8 cellular contexts compared by ENCODE assay signal in the genomic region with DNA sequence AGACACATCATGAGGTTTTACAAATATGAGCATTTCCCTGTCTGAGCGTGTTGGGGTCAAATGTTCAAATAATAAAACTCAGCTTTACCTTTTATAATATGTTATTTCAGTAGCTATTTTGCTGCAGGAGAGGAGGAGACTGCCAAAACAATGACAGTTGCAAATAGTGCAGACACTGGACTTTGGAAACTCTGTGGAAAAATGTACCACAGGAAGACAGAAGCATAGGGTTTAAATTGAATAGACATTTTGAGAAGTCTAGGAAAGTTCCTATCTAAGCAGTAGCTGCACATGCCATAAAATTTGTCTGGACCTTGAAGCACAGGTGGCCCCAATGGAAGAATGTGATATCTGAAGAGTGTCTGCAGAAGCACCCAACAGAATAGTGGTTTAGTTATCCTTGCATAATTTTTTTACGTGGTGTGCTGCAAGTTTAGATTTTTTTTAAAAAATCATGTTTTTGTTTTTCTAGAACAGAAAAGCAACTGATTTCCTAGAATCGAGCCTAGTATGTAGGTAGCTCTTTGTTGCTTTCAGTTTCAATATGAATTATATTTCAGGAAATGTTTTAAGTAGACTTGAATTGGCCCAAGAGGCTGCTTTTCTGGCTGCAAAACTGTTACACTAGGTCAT. TPM values are rescaled to one million over a fixed set of nuclear protein-coding genes. Genes with fewer than 3 reads are reported as not detected.
A peak's percentile ranks its signal among the peaks of the same experiment; 100 is the strongest.
DNase-seq lines count a peak whose midpoint lies in the region; ATAC-seq and TF ChIP-seq lines count a peak whose summit lies in the region.

No MANE protein-coding gene starts in this region.

- POLR2A ChIA-PET in activated CD4-positive, alpha-beta T cell treated with anti-CD3 and anti-CD28 coated beads for 36 hours (lab: Charles Lee), result interaction anchor here (1.0 kb wide), 2 partner anchors 13 to 24 kb away, joined by 4 read pairs; no protein-coding TSS in a partner anchor
- POLR2A ChIA-PET in activated CD4-positive, alpha-beta memory T cell treated with anti-CD3 and anti-CD28 coated beads, Interleukin-2, amount 10 ng/mL, durations not matched to agents 7 days and 5 days (lab: Charles Lee), result interaction anchor here (0.7 to 8.5 kb wide), 17 partner anchors 9 to 264 kb away, joined by 3 to 171 read pairs (median 8); a partner anchor contains a TSS

- no peaks in the 10 kb centered on the region for H3K27me3 Mint-ChIP-seq in activated CD4-positive, alpha-beta T cell treated with anti-CD3 and anti-CD28 coated beads for 36 hours
- H3K27me3 Mint-ChIP-seq in activated CD4-positive, alpha-beta memory T cell treated with anti-CD3 and anti-CD28 coated beads, Interleukin-2, amount 10 ng/mL, durations not matched to agents 7 days and 5 days, result no peaks in the 10 kb centered on the region
- H3K27me3 Mint-ChIP-seq in stimulated activated naive B cell treated with anti-CD40 and anti-IgM and Interleukin-4, amounts not matched to agents 10 μg/mL and 1 μg/mL and 100 μg/mL, for 72 hours, result no peaks in the 10 kb centered on the region

- peak overlapping the region; percentile 44 for H3K4me3 Mint-ChIP-seq in activated CD4-positive, alpha-beta T cell treated with anti-CD3 and anti-CD28 coated beads for 36 hours
- H3K4me3 Mint-ChIP-seq in activated CD4-positive, alpha-beta memory T cell treated with anti-CD3 and anti-CD28 coated beads, Interleukin-2, amount 10 ng/mL, durations not matched to agents 7 days and 5 days, result peak overlapping the region; percentile 43
- H3K4me3 Mint-ChIP-seq in stimulated activated naive B cell treated with anti-CD40 and anti-IgM and Interleukin-4, amounts not matched to agents 10 μg/mL and 1 μg/mL and 100 μg/mL, for 72 hours, result peak overlapping the region; percentile 46 to 53

- no peak overlapping the region for H3K4me3 ChIP-seq in tibial artery

- H3K27ac ChIP-seq in tibial artery, result peak overlapping the region in 1 of 2 donors; percentile 27

- H3K4me1 Mint-ChIP-seq in activated CD4-positive, alpha-beta T cell treated with anti-CD3 and anti-CD28 coated beads for 36 hours, result peaks cover 74% of the 10 kb centered on the region
- H3K4me1 Mint-ChIP-seq in activated CD4-positive, alpha-beta memory T cell treated with anti-CD3 and anti-CD28 coated beads, Interleukin-2, amount 10 ng/mL, durations not matched to agents 7 days and 5 days, result peaks cover 69% of the 10 kb centered on the region
- peaks cover 9 to 18% of the 10 kb centered on the region in 2 donors for H3K4me1 Mint-ChIP-seq in stimulated activated naive B cell treated with anti-CD40 and anti-IgM and Interleukin-4, amounts not matched to agents 10 μg/mL and 1 μg/mL and 100 μg/mL, for 72 hours

- CTCF ChIA-PET in activated CD4-positive, alpha-beta T cell treated with anti-CD3 and anti-CD28 coated beads for 36 hours (lab: Charles Lee), result interaction anchor here (1.0 to 1.9 kb wide), 8 partner anchors 9 to 171 kb away, joined by 3 to 9 read pairs (median 4); a partner anchor contains a TSS
- CTCF ChIA-PET in activated CD4-positive, alpha-beta memory T cell treated with anti-CD3 and anti-CD28 coated beads, Interleukin-2, amount 10 ng/mL, durations not matched to agents 7 days and 5 days (lab: Charles Lee), result interaction anchor here (0.6 to 4.5 kb wide), 5 partner anchors 14 to 262 kb away, joined by 3 to 42 read pairs (median 12); a partner anchor contains a TSS

- no peaks in the 10 kb centered on the region for H3K36me3 ChIP-seq in tibial artery

- H3K27me3 ChIP-seq in tibial artery, result no peaks in the 10 kb centered on the region

- H3K27ac Mint-ChIP-seq in activated CD4-positive, alpha-beta T cell treated with anti-CD3 and anti-CD28 coated beads for 36 hours, result peak overlapping the region; percentile 93
- H3K27ac Mint-ChIP-seq in activated CD4-positive, alpha-beta memory T cell treated with anti-CD3 and anti-CD28 coated beads, Interleukin-2, amount 10 ng/mL, durations not matched to agents 7 days and 5 days, result peak overlapping the region; percentile 94
- H3K27ac Mint-ChIP-seq in stimulated activated naive B cell treated with anti-CD40 and anti-IgM and Interleukin-4, amounts not matched to agents 10 μg/mL and 1 μg/mL and 100 μg/mL, for 72 hours, result no peak overlapping the region

- H3K9me3 ChIP-seq in tibial artery, result no peaks in the 10 kb centered on the region

- peaks cover 17% of the 10 kb centered on the region for H3K9me3 Mint-ChIP-seq in activated CD4-positive, alpha-beta T cell treated with anti-CD3 and anti-CD28 coated beads for 36 hours (ENCODE audit: low read depth)
- H3K9me3 Mint-ChIP-seq in activated CD4-positive, alpha-beta memory T cell treated with anti-CD3 and anti-CD28 coated beads, Interleukin-2, amount 10 ng/mL, durations not matched to agents 7 days and 5 days, result peaks cover 37% of the 10 kb centered on the region
- peaks cover 0 to 4% of the 10 kb centered on the region in 2 donors for H3K9me3 Mint-ChIP-seq in stimulated activated naive B cell treated with anti-CD40 and anti-IgM and Interleukin-4, amounts not matched to agents 10 μg/mL and 1 μg/mL and 100 μg/mL, for 72 hours

- intact Hi-C loops in activated CD4-positive, alpha-beta T cell treated with anti-CD3 and anti-CD28 coated beads for 36 hours (cut with DNase I, micrococcal nuclease), result loop anchor here (1.0 to 10.0 kb wide), 8 partner anchors 12 to 438 kb away; a partner anchor contains a TSS
- intact Hi-C loops in tibial artery (cut with DNase I; ENCODE audit: low total_unique reads), result no loop called here

- peak; percentile 77 for ATAC-seq in activated CD4-positive, alpha-beta T cell treated with anti-CD3 and anti-CD28 coated beads for 36 hours
- ATAC-seq in HG02938 (IDR thresholded peaks at IDR 0.05; ENCODE audit: unreplicated experiment), result peak; percentile 96
- peak; percentile 63 to 81 for ATAC-seq in stimulated activated naive B cell treated with anti-CD40 and anti-IgM and Interleukin-4, amounts not matched to agents 10 μg/mL and 1 μg/mL and 100 μg/mL, for 72 hours (replicated peaks)

- no peak for TF ChIP-seq CTCF in tibial artery (IDR thresholded peaks at IDR 0.05)

- DNase-seq in activated CD4-positive, alpha-beta T cell treated with anti-CD3 and anti-CD28 coated beads for 36 hours, result no peak
- no peak for DNase-seq in activated CD4-positive, alpha-beta T cell treated with anti-CD3 and anti-CD28 coated beads, Interleukin-2, amount 50 U/mL, for 4 hours
- DNase-seq in activated CD4-positive, alpha-beta memory T cell treated with anti-CD3 and anti-CD28 coated beads, Interleukin-2, amount 10 ng/mL, durations not matched to agents 7 days and 5 days, result peak; percentile 28
- DNase-seq in stimulated activated naive B cell treated with anti-CD40 and anti-IgM and Interleukin-4, amounts not matched to agents 10 μg/mL and 1 μg/mL and 100 μg/mL, for 72 hours, result no peak
- DNase-seq in tibial artery (no peak), cerebellum (ENCODE audit: low spot score) (no peak), iPS-NIHi7 (ENCODE audit: extremely low spot score) (no peak)

- H3K36me3 Mint-ChIP-seq in activated CD4-positive, alpha-beta T cell treated with anti-CD3 and anti-CD28 coated beads for 36 hours (ENCODE audit: low read depth), result peaks cover 28% of the 10 kb centered on the region
- peaks cover 60% of the 10 kb centered on the region for H3K36me3 Mint-ChIP-seq in activated CD4-positive, alpha-beta memory T cell treated with anti-CD3 and anti-CD28 coated beads, Interleukin-2, amount 10 ng/mL, durations not matched to agents 7 days and 5 days (ENCODE audit: low read depth)
- no peaks in the 10 kb centered on the region for H3K36me3 Mint-ChIP-seq in stimulated activated naive B cell treated with anti-CD40 and anti-IgM and Interleukin-4, amounts not matched to agents 10 μg/mL and 1 μg/mL and 100 μg/mL, for 72 hours

- H3K4me1 ChIP-seq in tibial artery, result peaks cover 0 to 17% (median 10%) of the 10 kb centered on the region in 4 donors

RNA-seq across cellular contexts. Expression of a gene that starts 14.0 kb away (rescaled TPM):
- 100 to 1,000 TPM; 122 to 137 TPM for total RNA-seq in activated CD4-positive, alpha-beta T cell treated with anti-CD3 and anti-CD28 coated beads for 36 hours
- 100 to 1,000 TPM; 231 to 234 TPM for total RNA-seq in activated CD4-positive, alpha-beta memory T cell treated with anti-CD3 and anti-CD28 coated beads, Interleukin-2, amount 10 ng/mL, durations not matched to agents 7 days and 5 days
- total RNA-seq in cerebellum, result not detected

Comparison
In these comparisons a context has a peak if more than half of its experiments do, and no peak if none do; other contexts are left out.
1. RNA of a gene that starts 14.0 kb away (total RNA-seq): 231 to 234 TPM in activated CD4-positive, alpha-beta memory T cell treated with anti-CD3 and anti-CD28 coated beads, Interleukin-2, amount 10 ng/mL, durations not matched to agents 7 days and 5 days and 122 to 137 TPM in activated CD4-positive, alpha-beta T cell treated with anti-CD3 and anti-CD28 coated beads for 36 hours; not detected in cerebellum (single experiment); every median in the first group is over 100 times any median in the second.
2. Peak in every context shown above with its lines, with median percentiles within 50 percentile points of each other: ATAC-seq and H3K4me3 Mint-ChIP-seq.